1 cellular context compared by ENCODE assay signal in the genomic region with DNA sequence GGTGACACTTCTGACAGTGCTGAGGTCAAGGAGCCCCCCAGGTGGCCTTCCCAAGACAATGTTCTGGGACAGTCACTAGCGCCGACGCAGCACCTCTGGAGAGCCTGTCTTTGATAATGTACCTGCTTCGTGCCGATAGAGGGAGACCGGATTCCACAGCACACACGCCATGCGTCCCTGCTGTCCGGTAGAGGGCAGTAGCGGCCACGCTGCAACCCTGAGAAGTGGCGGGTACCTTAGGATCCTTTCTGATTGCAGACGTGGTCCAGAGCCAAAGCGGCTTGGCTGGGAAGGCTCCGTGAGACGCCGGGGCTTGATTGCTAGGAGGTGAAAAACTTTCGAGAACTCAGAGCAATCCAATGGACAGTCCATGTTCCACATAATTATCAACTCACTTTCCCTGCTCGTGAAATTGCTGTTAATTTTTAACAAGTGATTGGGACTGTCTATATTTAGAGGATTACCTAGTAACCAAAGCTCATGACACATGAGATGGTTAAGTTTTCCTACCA.
TF ChIP-seq lines count a peak whose summit lies in the region.

No MANE protein-coding gene starts in this region.

TF ChIP-seq in HepG2, 621 proteins besides CTCF, POLR2A, EP300 and RAD21 (continued from another document and continues in another):
- TF ChIP-seq, protein P1, sequence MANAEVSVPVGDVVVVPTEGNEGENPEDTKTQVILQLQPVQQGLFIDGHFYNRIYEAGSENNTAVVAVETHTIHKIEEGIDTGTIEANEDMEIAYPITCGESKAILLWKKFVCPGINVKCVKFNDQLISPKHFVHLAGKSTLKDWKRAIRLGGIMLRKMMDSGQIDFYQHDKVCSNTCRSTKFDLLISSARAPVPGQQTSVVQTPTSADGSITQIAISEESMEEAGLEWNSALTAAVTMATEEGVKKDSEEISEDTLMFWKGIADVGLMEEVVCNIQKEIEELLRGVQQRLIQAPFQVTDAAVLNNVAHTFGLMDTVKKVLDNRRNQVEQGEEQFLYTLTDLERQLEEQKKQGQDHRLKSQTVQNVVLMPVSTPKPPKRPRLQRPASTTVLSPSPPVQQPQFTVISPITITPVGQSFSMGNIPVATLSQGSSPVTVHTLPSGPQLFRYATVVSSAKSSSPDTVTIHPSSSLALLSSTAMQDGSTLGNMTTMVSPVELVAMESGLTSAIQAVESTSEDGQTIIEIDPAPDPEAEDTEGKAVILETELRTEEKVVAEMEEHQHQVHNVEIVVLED (CRISPR knock-in tag; IDR thresholded peaks at IDR 0.05; ENCODE audit: borderline replicate concordance) = no peak
- no peak for TF ChIP-seq XBP1 (CRISPR knock-in tag; IDR thresholded peaks at IDR 0.05)
- TF ChIP-seq ZNF777 (CRISPR knock-in tag; IDR thresholded peaks at IDR 0.05) = no peak
- no peak for TF ChIP-seq NFATC3 (CRISPR knock-in tag; IDR thresholded peaks at IDR 0.05)
- no peak for TF ChIP-seq ZSCAN21 (CRISPR knock-in tag; IDR thresholded peaks at IDR 0.05; ENCODE audit: borderline replicate concordance)
- TF ChIP-seq NCOA2 (CRISPR knock-in tag; IDR thresholded peaks at IDR 0.05) = no peak
- TF ChIP-seq ZFP62 (CRISPR knock-in tag; IDR thresholded peaks at IDR 0.05) = no peak
- no peak for TF ChIP-seq ZNF746 (CRISPR knock-in tag; IDR thresholded peaks at IDR 0.05)
- TF ChIP-seq, protein P2, sequence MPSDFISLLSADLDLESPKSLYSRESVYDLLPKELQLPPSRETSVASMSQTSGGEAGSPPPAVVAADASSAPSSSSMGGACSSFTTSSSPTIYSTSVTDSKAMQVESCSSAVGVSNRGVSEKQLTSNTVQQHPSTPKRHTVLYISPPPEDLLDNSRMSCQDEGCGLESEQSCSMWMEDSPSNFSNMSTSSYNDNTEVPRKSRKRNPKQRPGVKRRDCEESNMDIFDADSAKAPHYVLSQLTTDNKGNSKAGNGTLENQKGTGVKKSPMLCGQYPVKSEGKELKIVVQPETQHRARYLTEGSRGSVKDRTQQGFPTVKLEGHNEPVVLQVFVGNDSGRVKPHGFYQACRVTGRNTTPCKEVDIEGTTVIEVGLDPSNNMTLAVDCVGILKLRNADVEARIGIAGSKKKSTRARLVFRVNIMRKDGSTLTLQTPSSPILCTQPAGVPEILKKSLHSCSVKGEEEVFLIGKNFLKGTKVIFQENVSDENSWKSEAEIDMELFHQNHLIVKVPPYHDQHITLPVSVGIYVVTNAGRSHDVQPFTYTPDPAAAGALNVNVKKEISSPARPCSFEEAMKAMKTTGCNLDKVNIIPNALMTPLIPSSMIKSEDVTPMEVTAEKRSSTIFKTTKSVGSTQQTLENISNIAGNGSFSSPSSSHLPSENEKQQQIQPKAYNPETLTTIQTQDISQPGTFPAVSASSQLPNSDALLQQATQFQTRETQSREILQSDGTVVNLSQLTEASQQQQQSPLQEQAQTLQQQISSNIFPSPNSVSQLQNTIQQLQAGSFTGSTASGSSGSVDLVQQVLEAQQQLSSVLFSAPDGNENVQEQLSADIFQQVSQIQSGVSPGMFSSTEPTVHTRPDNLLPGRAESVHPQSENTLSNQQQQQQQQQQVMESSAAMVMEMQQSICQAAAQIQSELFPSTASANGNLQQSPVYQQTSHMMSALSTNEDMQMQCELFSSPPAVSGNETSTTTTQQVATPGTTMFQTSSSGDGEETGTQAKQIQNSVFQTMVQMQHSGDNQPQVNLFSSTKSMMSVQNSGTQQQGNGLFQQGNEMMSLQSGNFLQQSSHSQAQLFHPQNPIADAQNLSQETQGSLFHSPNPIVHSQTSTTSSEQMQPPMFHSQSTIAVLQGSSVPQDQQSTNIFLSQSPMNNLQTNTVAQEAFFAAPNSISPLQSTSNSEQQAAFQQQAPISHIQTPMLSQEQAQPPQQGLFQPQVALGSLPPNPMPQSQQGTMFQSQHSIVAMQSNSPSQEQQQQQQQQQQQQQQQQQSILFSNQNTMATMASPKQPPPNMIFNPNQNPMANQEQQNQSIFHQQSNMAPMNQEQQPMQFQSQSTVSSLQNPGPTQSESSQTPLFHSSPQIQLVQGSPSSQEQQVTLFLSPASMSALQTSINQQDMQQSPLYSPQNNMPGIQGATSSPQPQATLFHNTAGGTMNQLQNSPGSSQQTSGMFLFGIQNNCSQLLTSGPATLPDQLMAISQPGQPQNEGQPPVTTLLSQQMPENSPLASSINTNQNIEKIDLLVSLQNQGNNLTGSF (CRISPR knock-in tag; IDR thresholded peaks at IDR 0.05) = no peak
- TF ChIP-seq ZNF251 (CRISPR knock-in tag; IDR thresholded peaks at IDR 0.05) = no peak
- no peak for TF ChIP-seq ZNF326 (CRISPR knock-in tag; IDR thresholded peaks at IDR 0.05; ENCODE audit: borderline replicate concordance)
- TF ChIP-seq NFRKB (IDR thresholded peaks at IDR 0.05) = no peak
- TF ChIP-seq YY1 (IDR thresholded peaks at IDR 0.05; ENCODE audit: insufficient read depth, insufficient replicate concordance, low read depth, low read length) = peak; percentile 66
- TF ChIP-seq MAFG (CRISPR knock-in tag; IDR thresholded peaks at IDR 0.05) = no peak
- no peak for TF ChIP-seq RFX1 (IDR thresholded peaks at IDR 0.05)
- no peak for TF ChIP-seq EEA1 (CRISPR knock-in tag; IDR thresholded peaks at IDR 0.05; ENCODE audit: borderline replicate concordance)
- no peak; the same call in 1 of the 2 replicates for TF ChIP-seq SMAD9 (CRISPR knock-in tag; IDR thresholded peaks at IDR 0.05)
- no peak for TF ChIP-seq HDAC1 (CRISPR knock-in tag; IDR thresholded peaks at IDR 0.05)
- TF ChIP-seq XRCC5 (optimal IDR thresholded peaks at IDR 0.05; ENCODE audit: low read length) = peak; percentile 99
- no peak for TF ChIP-seq PHF20 (CRISPR knock-in tag; IDR thresholded peaks at IDR 0.05)
- TF ChIP-seq ZNF274 (CRISPR knock-in tag; IDR thresholded peaks at IDR 0.05) = 0 out of 2 replicates have a peak, but pooled peaks have one; percentile 34
- TF ChIP-seq ZNF605 (CRISPR knock-in tag; IDR thresholded peaks at IDR 0.05) = peak; percentile 48; the same call in 1 of the 2 replicates
- TF ChIP-seq ZNF737 (CRISPR knock-in tag; IDR thresholded peaks at IDR 0.05; ENCODE audit: borderline replicate concordance) = no peak
- no peak for TF ChIP-seq NFYC (CRISPR knock-in tag; IDR thresholded peaks at IDR 0.05)
- no peak for TF ChIP-seq ZNF879 (CRISPR knock-in tag; IDR thresholded peaks at IDR 0.05)
- no peak for TF ChIP-seq NFE2 (CRISPR knock-in tag; IDR thresholded peaks at IDR 0.05)
- peak; percentile 42; the same call in 1 of the 2 replicates for TF ChIP-seq ZNF768 (CRISPR knock-in tag; IDR thresholded peaks at IDR 0.05)
- TF ChIP-seq, protein P3, sequence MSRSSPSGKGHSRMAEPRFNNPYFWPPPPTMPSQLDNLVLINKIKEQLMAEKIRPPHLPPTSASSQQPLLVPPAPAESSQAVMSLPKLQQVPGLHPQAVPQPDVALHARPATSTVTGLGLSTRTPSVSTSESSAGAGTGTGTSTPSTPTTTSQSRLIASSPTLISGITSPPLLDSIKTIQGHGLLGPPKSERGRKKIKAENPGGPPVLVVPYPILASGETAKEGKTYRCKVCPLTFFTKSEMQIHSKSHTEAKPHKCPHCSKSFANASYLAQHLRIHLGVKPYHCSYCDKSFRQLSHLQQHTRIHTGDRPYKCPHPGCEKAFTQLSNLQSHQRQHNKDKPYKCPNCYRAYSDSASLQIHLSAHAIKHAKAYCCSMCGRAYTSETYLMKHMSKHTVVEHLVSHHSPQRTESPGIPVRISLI (CRISPR knock-in tag; IDR thresholded peaks at IDR 0.05; ENCODE audit: borderline replicate concordance) = no peak
- TF ChIP-seq TEAD3 (CRISPR knock-in tag; optimal IDR thresholded peaks at IDR 0.05; ENCODE audit: borderline replicate concordance) = peak; percentile 90
- no peak for TF ChIP-seq GZF1 (CRISPR knock-in tag; IDR thresholded peaks at IDR 0.05)
- TF ChIP-seq ZNF569 (CRISPR knock-in tag; IDR thresholded peaks at IDR 0.05; ENCODE audit: borderline replicate concordance) = no peak
- TF ChIP-seq MIXL1 (CRISPR knock-in tag; IDR thresholded peaks at IDR 0.05) = peak; percentile 88
- TF ChIP-seq, protein P4, sequence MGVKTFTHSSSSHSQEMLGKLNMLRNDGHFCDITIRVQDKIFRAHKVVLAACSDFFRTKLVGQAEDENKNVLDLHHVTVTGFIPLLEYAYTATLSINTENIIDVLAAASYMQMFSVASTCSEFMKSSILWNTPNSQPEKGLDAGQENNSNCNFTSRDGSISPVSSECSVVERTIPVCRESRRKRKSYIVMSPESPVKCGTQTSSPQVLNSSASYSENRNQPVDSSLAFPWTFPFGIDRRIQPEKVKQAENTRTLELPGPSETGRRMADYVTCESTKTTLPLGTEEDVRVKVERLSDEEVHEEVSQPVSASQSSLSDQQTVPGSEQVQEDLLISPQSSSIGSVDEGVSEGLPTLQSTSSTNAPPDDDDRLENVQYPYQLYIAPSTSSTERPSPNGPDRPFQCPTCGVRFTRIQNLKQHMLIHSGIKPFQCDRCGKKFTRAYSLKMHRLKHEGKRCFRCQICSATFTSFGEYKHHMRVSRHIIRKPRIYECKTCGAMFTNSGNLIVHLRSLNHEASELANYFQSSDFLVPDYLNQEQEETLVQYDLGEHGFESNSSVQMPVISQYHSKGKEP (CRISPR knock-in tag; IDR thresholded peaks at IDR 0.05) = no peak
- no peak for TF ChIP-seq ZNF484 (CRISPR knock-in tag; IDR thresholded peaks at IDR 0.05; ENCODE audit: borderline replicate concordance, low read depth)
- 0 out of 2 replicates have a peak, but pooled peaks have one; percentile 43 for TF ChIP-seq KAT7 (CRISPR knock-in tag; IDR thresholded peaks at IDR 0.05; ENCODE audit: borderline replicate concordance)
- peak; percentile 56; the same call in 1 of the 2 replicates for TF ChIP-seq THAP11 (CRISPR knock-in tag; IDR thresholded peaks at IDR 0.05)
- TF ChIP-seq ZNF709 (CRISPR knock-in tag; IDR thresholded peaks at IDR 0.05) = no peak
- TF ChIP-seq, protein P5, sequence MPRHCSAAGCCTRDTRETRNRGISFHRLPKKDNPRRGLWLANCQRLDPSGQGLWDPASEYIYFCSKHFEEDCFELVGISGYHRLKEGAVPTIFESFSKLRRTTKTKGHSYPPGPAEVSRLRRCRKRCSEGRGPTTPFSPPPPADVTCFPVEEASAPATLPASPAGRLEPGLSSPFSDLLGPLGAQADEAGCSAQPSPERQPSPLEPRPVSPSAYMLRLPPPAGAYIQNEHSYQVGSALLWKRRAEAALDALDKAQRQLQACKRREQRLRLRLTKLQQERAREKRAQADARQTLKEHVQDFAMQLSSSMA (CRISPR knock-in tag; IDR thresholded peaks at IDR 0.05) = no peak
- TF ChIP-seq ZNF816 (CRISPR knock-in tag; IDR thresholded peaks at IDR 0.05; ENCODE audit: borderline replicate concordance) = no peak
- peak; percentile 30; the same call in 1 of the 2 replicates for TF ChIP-seq SUZ12 (IDR thresholded peaks at IDR 0.05; ENCODE audit: low read depth, low read length)
- TF ChIP-seq, protein P6, sequence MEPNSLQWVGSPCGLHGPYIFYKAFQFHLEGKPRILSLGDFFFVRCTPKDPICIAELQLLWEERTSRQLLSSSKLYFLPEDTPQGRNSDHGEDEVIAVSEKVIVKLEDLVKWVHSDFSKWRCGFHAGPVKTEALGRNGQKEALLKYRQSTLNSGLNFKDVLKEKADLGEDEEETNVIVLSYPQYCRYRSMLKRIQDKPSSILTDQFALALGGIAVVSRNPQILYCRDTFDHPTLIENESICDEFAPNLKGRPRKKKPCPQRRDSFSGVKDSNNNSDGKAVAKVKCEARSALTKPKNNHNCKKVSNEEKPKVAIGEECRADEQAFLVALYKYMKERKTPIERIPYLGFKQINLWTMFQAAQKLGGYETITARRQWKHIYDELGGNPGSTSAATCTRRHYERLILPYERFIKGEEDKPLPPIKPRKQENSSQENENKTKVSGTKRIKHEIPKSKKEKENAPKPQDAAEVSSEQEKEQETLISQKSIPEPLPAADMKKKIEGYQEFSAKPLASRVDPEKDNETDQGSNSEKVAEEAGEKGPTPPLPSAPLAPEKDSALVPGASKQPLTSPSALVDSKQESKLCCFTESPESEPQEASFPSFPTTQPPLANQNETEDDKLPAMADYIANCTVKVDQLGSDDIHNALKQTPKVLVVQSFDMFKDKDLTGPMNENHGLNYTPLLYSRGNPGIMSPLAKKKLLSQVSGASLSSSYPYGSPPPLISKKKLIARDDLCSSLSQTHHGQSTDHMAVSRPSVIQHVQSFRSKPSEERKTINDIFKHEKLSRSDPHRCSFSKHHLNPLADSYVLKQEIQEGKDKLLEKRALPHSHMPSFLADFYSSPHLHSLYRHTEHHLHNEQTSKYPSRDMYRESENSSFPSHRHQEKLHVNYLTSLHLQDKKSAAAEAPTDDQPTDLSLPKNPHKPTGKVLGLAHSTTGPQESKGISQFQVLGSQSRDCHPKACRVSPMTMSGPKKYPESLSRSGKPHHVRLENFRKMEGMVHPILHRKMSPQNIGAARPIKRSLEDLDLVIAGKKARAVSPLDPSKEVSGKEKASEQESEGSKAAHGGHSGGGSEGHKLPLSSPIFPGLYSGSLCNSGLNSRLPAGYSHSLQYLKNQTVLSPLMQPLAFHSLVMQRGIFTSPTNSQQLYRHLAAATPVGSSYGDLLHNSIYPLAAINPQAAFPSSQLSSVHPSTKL (CRISPR knock-in tag; IDR thresholded peaks at IDR 0.05) = peak; percentile 74
- TF ChIP-seq ZFP90 (CRISPR knock-in tag; IDR thresholded peaks at IDR 0.05; ENCODE audit: borderline replicate concordance) = no peak
- TF ChIP-seq, protein P7, sequence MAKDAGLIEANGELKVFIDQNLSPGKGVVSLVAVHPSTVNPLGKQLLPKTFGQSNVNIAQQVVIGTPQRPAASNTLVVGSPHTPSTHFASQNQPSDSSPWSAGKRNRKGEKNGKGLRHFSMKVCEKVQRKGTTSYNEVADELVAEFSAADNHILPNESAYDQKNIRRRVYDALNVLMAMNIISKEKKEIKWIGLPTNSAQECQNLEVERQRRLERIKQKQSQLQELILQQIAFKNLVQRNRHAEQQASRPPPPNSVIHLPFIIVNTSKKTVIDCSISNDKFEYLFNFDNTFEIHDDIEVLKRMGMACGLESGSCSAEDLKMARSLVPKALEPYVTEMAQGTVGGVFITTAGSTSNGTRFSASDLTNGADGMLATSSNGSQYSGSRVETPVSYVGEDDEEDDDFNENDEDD (CRISPR knock-in tag; IDR thresholded peaks at IDR 0.05; ENCODE audit: borderline replicate concordance) = peak; percentile 80
- no peak for TF ChIP-seq SIX4 (CRISPR knock-in tag; IDR thresholded peaks at IDR 0.05)
- TF ChIP-seq HDAC6 (IDR thresholded peaks at IDR 0.05; ENCODE audit: low read depth, low read length) = no peak
- TF ChIP-seq CENPT (CRISPR knock-in tag; IDR thresholded peaks at IDR 0.05; ENCODE audit: low read depth) = no peak
- TF ChIP-seq GABPA (IDR thresholded peaks at IDR 0.05; ENCODE audit: low read depth, low read length) = no peak
- TF ChIP-seq GABPA (CRISPR knock-in tag; IDR thresholded peaks at IDR 0.05; ENCODE audit: low read depth) = no peak
- no peak for TF ChIP-seq ZNF446 (CRISPR knock-in tag; IDR thresholded peaks at IDR 0.05)
- peak; percentile 58 for TF ChIP-seq IRF2 (CRISPR knock-in tag; IDR thresholded peaks at IDR 0.05)
- TF ChIP-seq HMGA1 (CRISPR knock-in tag; conservative IDR thresholded peaks at IDR 0.05) = no peak
- TF ChIP-seq SP1 (IDR thresholded peaks at IDR 0.05) = no peak
- TF ChIP-seq SP1 (CRISPR knock-in tag; IDR thresholded peaks at IDR 0.05) = peak; percentile 59
- TF ChIP-seq PLRG1 (conservative IDR thresholded peaks at IDR 0.05) = no peak
- TF ChIP-seq ZNF510 (CRISPR knock-in tag; IDR thresholded peaks at IDR 0.05; ENCODE audit: low read depth) = no peak
- peak; percentile 58; the same call in 1 of the 2 replicates for TF ChIP-seq ZBTB7B (CRISPR knock-in tag; IDR thresholded peaks at IDR 0.05)
- TF ChIP-seq KAT2B (IDR thresholded peaks at IDR 0.05; ENCODE audit: borderline replicate concordance, low read depth, low read length) = no peak
- no peak for TF ChIP-seq SYNCRIP (IDR thresholded peaks at IDR 0.05; ENCODE audit: insufficient read depth, low read depth, low read length)
